In the genomic region with DNA sequence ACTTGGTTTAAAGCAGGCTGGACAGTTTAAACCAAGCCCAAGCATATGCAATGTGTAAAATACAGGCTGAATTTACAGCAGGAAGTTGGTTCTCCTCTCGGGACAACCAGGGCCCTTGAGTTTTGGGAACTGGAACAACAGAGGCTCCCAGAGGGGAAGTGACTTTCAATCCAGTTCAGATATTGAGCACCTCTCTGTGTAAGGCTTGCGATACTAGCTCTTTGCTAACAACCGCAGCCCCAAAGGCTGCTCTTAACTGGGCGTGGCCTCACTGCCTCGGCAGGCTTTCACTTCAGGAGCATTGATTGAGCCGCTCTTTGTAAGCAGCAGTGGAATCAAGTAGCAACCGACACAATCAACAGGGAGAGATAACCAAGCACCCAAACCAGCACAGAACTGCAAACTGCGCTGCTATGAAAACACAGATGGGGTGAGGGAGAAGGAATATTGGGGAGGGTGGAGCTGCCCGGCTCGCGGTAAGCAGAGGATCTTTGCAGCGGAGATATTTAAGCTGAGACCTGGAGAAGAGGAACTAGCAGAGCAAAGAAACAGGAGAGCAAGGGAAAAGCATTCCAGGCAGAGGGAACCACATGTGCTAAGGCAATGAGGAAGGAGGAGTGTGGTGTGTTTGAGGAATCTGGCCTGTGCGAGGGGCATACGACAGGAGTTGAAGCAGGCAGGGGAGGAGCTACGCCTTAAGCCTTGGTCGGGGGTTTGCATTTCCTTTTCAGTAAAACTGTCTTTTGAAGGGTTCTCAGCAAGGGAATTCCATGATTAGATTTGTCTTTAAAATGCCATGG, we compare ENCODE assay signal across 1 cellular context.
TF ChIP-seq lines count a peak whose summit lies in the region.

No MANE protein-coding gene starts in this region.

TF ChIP-seq in HepG2, 621 proteins besides CTCF, POLR2A, EP300 and RAD21 (continued from another document):
- TF ChIP-seq ZNF318 (CRISPR knock-in tag; IDR thresholded peaks at IDR 0.05) (no peak), PHF5A (CRISPR knock-in tag; IDR thresholded peaks at IDR 0.05; ENCODE audit: low read depth, unreplicated experiment) (no peak), ZFP36 (IDR thresholded peaks at IDR 0.05; ENCODE audit: borderline replicate concordance, low read depth, low read length, partially characterized antibody) (no peak), MED8 (CRISPR knock-in tag; IDR thresholded peaks at IDR 0.05; ENCODE audit: insufficient replicate concordance) (no peak), HOXA5 (CRISPR knock-in tag; IDR thresholded peaks at IDR 0.05) (no peak), SRSF1 (optimal IDR thresholded peaks at IDR 0.05; ENCODE audit: low read depth, low read length) (no peak), RBM39 (IDR thresholded peaks at IDR 0.05; ENCODE audit: low read depth, low read length, poor library complexity, severe bottlenecking) (no peak), MAZ (IDR thresholded peaks at IDR 0.05; ENCODE audit: borderline replicate concordance, low read depth, low read length) (no peak), MAZ (CRISPR knock-in tag; IDR thresholded peaks at IDR 0.05; ENCODE audit: low read depth) (no peak), ZNF264 (CRISPR knock-in tag; IDR thresholded peaks at IDR 0.05) (no peak)
- TF ChIP-seq, protein P1, sequence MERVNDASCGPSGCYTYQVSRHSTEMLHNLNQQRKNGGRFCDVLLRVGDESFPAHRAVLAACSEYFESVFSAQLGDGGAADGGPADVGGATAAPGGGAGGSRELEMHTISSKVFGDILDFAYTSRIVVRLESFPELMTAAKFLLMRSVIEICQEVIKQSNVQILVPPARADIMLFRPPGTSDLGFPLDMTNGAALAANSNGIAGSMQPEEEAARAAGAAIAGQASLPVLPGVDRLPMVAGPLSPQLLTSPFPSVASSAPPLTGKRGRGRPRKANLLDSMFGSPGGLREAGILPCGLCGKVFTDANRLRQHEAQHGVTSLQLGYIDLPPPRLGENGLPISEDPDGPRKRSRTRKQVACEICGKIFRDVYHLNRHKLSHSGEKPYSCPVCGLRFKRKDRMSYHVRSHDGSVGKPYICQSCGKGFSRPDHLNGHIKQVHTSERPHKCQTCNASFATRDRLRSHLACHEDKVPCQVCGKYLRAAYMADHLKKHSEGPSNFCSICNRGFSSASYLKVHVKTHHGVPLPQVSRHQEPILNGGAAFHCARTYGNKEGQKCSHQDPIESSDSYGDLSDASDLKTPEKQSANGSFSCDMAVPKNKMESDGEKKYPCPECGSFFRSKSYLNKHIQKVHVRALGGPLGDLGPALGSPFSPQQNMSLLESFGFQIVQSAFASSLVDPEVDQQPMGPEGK (CRISPR knock-in tag; IDR thresholded peaks at IDR 0.05): no peak
- TF ChIP-seq, protein P2, sequence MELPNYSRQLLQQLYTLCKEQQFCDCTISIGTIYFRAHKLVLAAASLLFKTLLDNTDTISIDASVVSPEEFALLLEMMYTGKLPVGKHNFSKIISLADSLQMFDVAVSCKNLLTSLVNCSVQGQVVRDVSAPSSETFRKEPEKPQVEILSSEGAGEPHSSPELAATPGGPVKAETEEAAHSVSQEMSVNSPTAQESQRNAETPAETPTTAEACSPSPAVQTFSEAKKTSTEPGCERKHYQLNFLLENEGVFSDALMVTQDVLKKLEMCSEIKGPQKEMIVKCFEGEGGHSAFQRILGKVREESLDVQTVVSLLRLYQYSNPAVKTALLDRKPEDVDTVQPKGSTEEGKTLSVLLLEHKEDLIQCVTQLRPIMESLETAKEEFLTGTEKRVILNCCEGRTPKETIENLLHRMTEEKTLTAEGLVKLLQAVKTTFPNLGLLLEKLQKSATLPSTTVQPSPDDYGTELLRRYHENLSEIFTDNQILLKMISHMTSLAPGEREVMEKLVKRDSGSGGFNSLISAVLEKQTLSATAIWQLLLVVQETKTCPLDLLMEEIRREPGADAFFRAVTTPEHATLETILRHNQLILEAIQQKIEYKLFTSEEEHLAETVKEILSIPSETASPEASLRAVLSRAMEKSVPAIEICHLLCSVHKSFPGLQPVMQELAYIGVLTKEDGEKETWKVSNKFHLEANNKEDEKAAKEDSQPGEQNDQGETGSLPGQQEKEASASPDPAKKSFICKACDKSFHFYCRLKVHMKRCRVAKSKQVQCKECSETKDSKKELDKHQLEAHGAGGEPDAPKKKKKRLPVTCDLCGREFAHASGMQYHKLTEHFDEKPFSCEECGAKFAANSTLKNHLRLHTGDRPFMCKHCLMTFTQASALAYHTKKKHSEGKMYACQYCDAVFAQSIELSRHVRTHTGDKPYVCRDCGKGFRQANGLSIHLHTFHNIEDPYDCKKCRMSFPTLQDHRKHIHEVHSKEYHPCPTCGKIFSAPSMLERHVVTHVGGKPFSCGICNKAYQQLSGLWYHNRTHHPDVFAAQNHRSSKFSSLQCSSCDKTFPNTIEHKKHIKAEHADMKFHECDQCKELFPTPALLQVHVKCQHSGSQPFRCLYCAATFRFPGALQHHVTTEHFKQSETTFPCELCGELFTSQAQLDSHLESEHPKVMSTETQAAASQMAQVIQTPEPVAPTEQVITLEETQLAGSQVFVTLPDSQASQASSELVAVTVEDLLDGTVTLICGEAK (IDR thresholded peaks at IDR 0.05): no peak
- TF ChIP-seq, protein P2 (CRISPR knock-in tag; IDR thresholded peaks at IDR 0.05): no peak
- TF ChIP-seq, protein P3, sequence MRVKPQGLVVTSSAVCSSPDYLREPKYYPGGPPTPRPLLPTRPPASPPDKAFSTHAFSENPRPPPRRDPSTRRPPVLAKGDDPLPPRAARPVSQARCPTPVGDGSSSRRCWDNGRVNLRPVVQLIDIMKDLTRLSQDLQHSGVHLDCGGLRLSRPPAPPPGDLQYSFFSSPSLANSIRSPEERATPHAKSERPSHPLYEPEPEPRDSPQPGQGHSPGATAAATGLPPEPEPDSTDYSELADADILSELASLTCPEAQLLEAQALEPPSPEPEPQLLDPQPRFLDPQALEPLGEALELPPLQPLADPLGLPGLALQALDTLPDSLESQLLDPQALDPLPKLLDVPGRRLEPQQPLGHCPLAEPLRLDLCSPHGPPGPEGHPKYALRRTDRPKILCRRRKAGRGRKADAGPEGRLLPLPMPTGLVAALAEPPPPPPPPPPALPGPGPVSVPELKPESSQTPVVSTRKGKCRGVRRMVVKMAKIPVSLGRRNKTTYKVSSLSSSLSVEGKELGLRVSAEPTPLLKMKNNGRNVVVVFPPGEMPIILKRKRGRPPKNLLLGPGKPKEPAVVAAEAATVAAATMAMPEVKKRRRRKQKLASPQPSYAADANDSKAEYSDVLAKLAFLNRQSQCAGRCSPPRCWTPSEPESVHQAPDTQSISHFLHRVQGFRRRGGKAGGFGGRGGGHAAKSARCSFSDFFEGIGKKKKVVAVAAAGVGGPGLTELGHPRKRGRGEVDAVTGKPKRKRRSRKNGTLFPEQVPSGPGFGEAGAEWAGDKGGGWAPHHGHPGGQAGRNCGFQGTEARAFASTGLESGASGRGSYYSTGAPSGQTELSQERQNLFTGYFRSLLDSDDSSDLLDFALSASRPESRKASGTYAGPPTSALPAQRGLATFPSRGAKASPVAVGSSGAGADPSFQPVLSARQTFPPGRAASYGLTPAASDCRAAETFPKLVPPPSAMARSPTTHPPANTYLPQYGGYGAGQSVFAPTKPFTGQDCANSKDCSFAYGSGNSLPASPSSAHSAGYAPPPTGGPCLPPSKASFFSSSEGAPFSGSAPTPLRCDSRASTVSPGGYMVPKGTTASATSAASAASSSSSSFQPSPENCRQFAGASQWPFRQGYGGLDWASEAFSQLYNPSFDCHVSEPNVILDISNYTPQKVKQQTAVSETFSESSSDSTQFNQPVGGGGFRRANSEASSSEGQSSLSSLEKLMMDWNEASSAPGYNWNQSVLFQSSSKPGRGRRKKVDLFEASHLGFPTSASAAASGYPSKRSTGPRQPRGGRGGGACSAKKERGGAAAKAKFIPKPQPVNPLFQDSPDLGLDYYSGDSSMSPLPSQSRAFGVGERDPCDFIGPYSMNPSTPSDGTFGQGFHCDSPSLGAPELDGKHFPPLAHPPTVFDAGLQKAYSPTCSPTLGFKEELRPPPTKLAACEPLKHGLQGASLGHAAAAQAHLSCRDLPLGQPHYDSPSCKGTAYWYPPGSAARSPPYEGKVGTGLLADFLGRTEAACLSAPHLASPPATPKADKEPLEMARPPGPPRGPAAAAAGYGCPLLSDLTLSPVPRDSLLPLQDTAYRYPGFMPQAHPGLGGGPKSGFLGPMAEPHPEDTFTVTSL (CRISPR knock-in tag; IDR thresholded peaks at IDR 0.05; ENCODE audit: borderline replicate concordance): no peak
